Comparison of ENCODE assay signal across 13 cellular contexts in genomic region chr7:471191-471865, GRCh38. TPM values are rescaled to one million over a fixed set of nuclear protein-coding genes. Genes with fewer than 3 reads are reported as not detected.
DNase-seq lines count a peak whose midpoint lies in the region; ATAC-seq and TF ChIP-seq lines count a peak whose summit lies in the region.
"Had no signal": no experiment of that assay in that cellular context is flagged by ENCODE, and none has a peak within 500 bp of the region (broad histone marks: within the 10 kb centered on the region; RNA-seq: fewer than 3 reads in every experiment).

No MANE protein-coding gene starts in this region.

- CTCF ChIA-PET in WTC11 (lab: Charles Lee) = interaction anchor here (1.0 kb wide), 1 partner anchor 9 kb away, joined by 5 read pairs; no protein-coding TSS in a partner anchor

- peaks cover 13 to 14% of the 10 kb centered on the region in 2 donors for H3K4me1 ChIP-seq in gastrocnemius medialis
- H3K4me1 ChIP-seq: pancreas had no signal

- peaks cover 18% of the 10 kb centered on the region for H3K4me1 Mint-ChIP-seq in CD14-positive monocyte
- H3K4me1 Mint-ChIP-seq in WTC11 = no peaks in the 10 kb centered on the region; the same call in 1 of the 2 replicates

- no peaks in the 10 kb centered on the region for H3K27me3 ChIP-seq in layer of hippocampus (ENCODE audit: control insufficient read depth, insufficient read depth, low read length)
- no peaks in the 10 kb centered on the region for H3K27me3 ChIP-seq in gastrocnemius medialis
- H3K27me3 ChIP-seq: pancreas had no signal

- no peak overlapping the region for H3K4me3 Mint-ChIP-seq in CD14-positive monocyte
- no peak overlapping the region for H3K4me3 Mint-ChIP-seq in WTC11
- H3K4me3 Mint-ChIP-seq: CD4-positive, alpha-beta memory T cell; stimulated activated naive B cell treated with anti-CD40 and anti-IgM and Interleukin-4, amounts not matched to agents 10 μg/mL and 1 μg/mL and 100 μg/mL, for 72 hours had no signal

- no peak for TF ChIP-seq CTCF in CD14-positive monocyte (IDR thresholded peaks at IDR 0.05)
- no peak for TF ChIP-seq CTCF in WTC11 (IDR thresholded peaks at IDR 0.05)
- no peak for TF ChIP-seq CTCF in gastrocnemius medialis (IDR thresholded peaks at IDR 0.05 in 4 of 5, conservative IDR thresholded peaks at IDR 0.05 in 1 of 5)

- DNase-seq in CD14-positive monocyte (ENCODE audit: low spot score) (peak; percentile 27), WTC11 (ENCODE audit: low spot score) (peak; percentile 5), gastrocnemius medialis (peak in 1 of 2 donors; percentile 10), NCI-H1105 (lab: John Stamatoyannopoulos, UW) (no peak), NCI-H1417 treated with DMSO at 0.1 percent for 48 hours (lab: John Stamatoyannopoulos, UW) (no peak)
- DNase-seq: CD4-positive, alpha-beta memory T cell; NCI-H1417; stimulated activated CD4-positive, alpha-beta T cell treated with anti-CD3 and anti-CD28 coated beads, Interleukin-4, amount 100 ng/mL, for 24 hours; stimulated activated naive B cell treated with anti-CD40 and anti-IgM and Interleukin-4, amounts not matched to agents 10 μg/mL and 1 μg/mL and 100 μg/mL, for 72 hours had no signal

- H3K27me3 Mint-ChIP-seq in CD14-positive monocyte (ENCODE audit: low read depth in 3 of 3) (peaks cover 4 to 18% (median 12%) of the 10 kb centered on the region in 3 donors), WTC11 (ENCODE audit: low read depth) (no peaks in the 10 kb centered on the region)

- H3K36me3 Mint-ChIP-seq in CD14-positive monocyte (peaks cover 6 to 14% of the 10 kb centered on the region in 2 donors), WTC11 (peaks cover 12% of the 10 kb centered on the region)
- H3K36me3 Mint-ChIP-seq: CD4-positive, alpha-beta memory T cell had no signal

- no peaks in the 10 kb centered on the region for H3K36me3 ChIP-seq in gastrocnemius medialis
- H3K36me3 ChIP-seq: pancreas had no signal

- ATAC-seq in WTC11 (no peak), gastrocnemius medialis (no peak), GM21576 (IDR thresholded peaks at IDR 0.05; ENCODE audit: unreplicated experiment) (no peak), GM18498 (IDR thresholded peaks at IDR 0.05; ENCODE audit: unreplicated experiment) (no peak)
- ATAC-seq: stimulated activated naive B cell treated with anti-CD40 and anti-IgM and Interleukin-4, amounts not matched to agents 10 μg/mL and 1 μg/mL and 100 μg/mL, for 72 hours had no signal

- no peaks in the 10 kb centered on the region for H3K9me3 ChIP-seq in gastrocnemius medialis
- H3K9me3 ChIP-seq: pancreas had no signal

- in situ Hi-C loops in gastrocnemius medialis (cut with MboI; ENCODE audit: low sequenced_read_pairs in 4 of 4) = no loop called here

- H3K27ac ChIP-seq in layer of hippocampus (ENCODE audit: low read depth, low read length) (peak overlapping the region; percentile 54), gastrocnemius medialis (peak overlapping the region; percentile 77 to 84 (median 80))

- H3K27ac Mint-ChIP-seq in CD14-positive monocyte = peak overlapping the region in 1 of 7 donors; percentile 25
- H3K27ac Mint-ChIP-seq in WTC11 = no peak overlapping the region
- H3K27ac Mint-ChIP-seq: CD4-positive, alpha-beta memory T cell; stimulated activated naive B cell treated with anti-CD40 and anti-IgM and Interleukin-4, amounts not matched to agents 10 μg/mL and 1 μg/mL and 100 μg/mL, for 72 hours had no signal

- intact Hi-C loops in CD14-positive monocyte (cut with micrococcal nuclease) (no loop called here), gastrocnemius medialis (cut with DNase I; ENCODE audit: low total_unique reads) (no loop called here)

- TF ChIP-seq POLR2A in gastrocnemius medialis (IDR thresholded peaks at IDR 0.05) = no peak

- H3K9me3 Mint-ChIP-seq in CD14-positive monocyte = peaks cover 35 to 51% (median 39%) of the 10 kb centered on the region in 7 donors
- peaks cover 34% of the 10 kb centered on the region for H3K9me3 Mint-ChIP-seq in WTC11

- POLR2A ChIA-PET in WTC11 (lab: Charles Lee) = no interaction called here

- H3K4me3 ChIP-seq in gastrocnemius medialis = no peak overlapping the region
- H3K4me3 ChIP-seq: pancreas had no signal

TF ChIP-seq in WTC11, 78 proteins besides CTCF, POLR2A, EP300 and RAD21:
- TF ChIP-seq ZBTB43 (CRISPR knock-in tag; IDR thresholded peaks at IDR 0.05) (no peak), STAT6 (CRISPR knock-in tag; conservative IDR thresholded peaks at IDR 0.05; ENCODE audit: low read depth) (no peak), JAZF1 (CRISPR knock-in tag; IDR thresholded peaks at IDR 0.05) (no peak), ZNF317 (CRISPR knock-in tag; IDR thresholded peaks at IDR 0.05; ENCODE audit: borderline replicate concordance, low read depth) (no peak), SOX15 (CRISPR knock-in tag; IDR thresholded peaks at IDR 0.05) (no peak), ZNF219 (CRISPR knock-in tag; IDR thresholded peaks at IDR 0.05; ENCODE audit: borderline replicate concordance) (no peak), ELF4 (CRISPR knock-in tag; IDR thresholded peaks at IDR 0.05; ENCODE audit: low read depth) (no peak), FOXJ3 (CRISPR knock-in tag; IDR thresholded peaks at IDR 0.05; ENCODE audit: borderline replicate concordance) (no peak), ZNF671 (CRISPR knock-in tag; IDR thresholded peaks at IDR 0.05) (no peak), CBFB (CRISPR knock-in tag; IDR thresholded peaks at IDR 0.05; ENCODE audit: low read depth) (no peak), KAT7 (CRISPR knock-in tag; IDR thresholded peaks at IDR 0.05; ENCODE audit: borderline replicate concordance) (no peak), MAX (CRISPR knock-in tag; IDR thresholded peaks at IDR 0.05) (no peak), TEAD4 (CRISPR knock-in tag; IDR thresholded peaks at IDR 0.05) (no peak)
- TF ChIP-seq, protein P1, sequence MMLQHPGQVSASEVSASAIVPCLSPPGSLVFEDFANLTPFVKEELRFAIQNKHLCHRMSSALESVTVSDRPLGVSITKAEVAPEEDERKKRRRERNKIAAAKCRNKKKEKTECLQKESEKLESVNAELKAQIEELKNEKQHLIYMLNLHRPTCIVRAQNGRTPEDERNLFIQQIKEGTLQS (CRISPR knock-in tag; conservative IDR thresholded peaks at IDR 0.05) = no peak
TF ChIP-seq in WTC11: peak in this region for 0.

RNA-seq across cellular contexts. Expression of gene PDGFA, which starts 48.3 kb away (rescaled TPM):
- under 1 TPM in 1 of 2 donors, not detected in 1; 0.29 TPM for polyA plus RNA-seq in CD14-positive monocyte
- 114 to 131 TPM (median 129 TPM) in 3 replicates for total RNA-seq in WTC11 (2021)
- 10 to 100 TPM; 10.8 to 31.7 (median 26.0) TPM for total RNA-seq in gastrocnemius medialis
- polyA plus RNA-seq: CD4-positive, alpha-beta memory T cell had no signal

Comparison
In these comparisons a context has a peak if more than half of its experiments do, and no peak if none do; other contexts are left out.
1. DNase-seq: peak in CD14-positive monocyte (single experiment) and WTC11 (single experiment); none in NCI-H1105 (single experiment) and NCI-H1417 treated with DMSO at 0.1 percent for 48 hours (single experiment).